Comparison of ENCODE assay signal across 21 cellular contexts in genomic region chr19:15372891-15373301, GRCh38. TPM values are rescaled to one million over a fixed set of nuclear protein-coding genes. Genes with fewer than 3 reads are reported as not detected.
DNase-seq lines count a peak whose midpoint lies in the region; ATAC-seq and TF ChIP-seq lines count a peak whose summit lies in the region.
"Had no signal": no experiment of that assay in that cellular context is flagged by ENCODE, and none has a peak within 500 bp of the region (broad histone marks: within the 10 kb centered on the region; RNA-seq: fewer than 3 reads in every experiment).

No MANE protein-coding gene starts in this region.

- H3K27me3 ChIP-seq in left ventricle myocardium inferior (ENCODE audit: low read depth) (no peaks in the 10 kb centered on the region), osteoblast (ENCODE audit: insufficient read depth, low read length) (no peaks in the 10 kb centered on the region)
- H3K27me3 ChIP-seq: BE2C had no signal

- ATAC-seq in left cardiac atrium (no peak), HG02938 (IDR thresholded peaks at IDR 0.05; ENCODE audit: unreplicated experiment) (no peak)
- ATAC-seq: HCT116, Right ventricle myocardium inferior had no signal

- H2AFZ ChIP-seq in osteoblast (ENCODE audit: low read length), result no peak overlapping the region
- H2AFZ ChIP-seq: GM23248 had no signal

- no peak for TF ChIP-seq CTCF in left ventricle myocardium inferior (IDR thresholded peaks at IDR 0.05; ENCODE audit: borderline replicate concordance)
- TF ChIP-seq CTCF in endothelial cell (IDR thresholded peaks at IDR 0.05; ENCODE audit: unreplicated experiment), result no peak
- TF ChIP-seq CTCF in osteoblast (IDR thresholded peaks at IDR 0.05; ENCODE audit: extremely low read depth, low read depth, low read length), result no peak
- TF ChIP-seq CTCF in type B pancreatic cell (conservative IDR thresholded peaks at IDR 0.05), result no peak

- H3K27ac ChIP-seq in left ventricle myocardium inferior (replicated peaks) (peak overlapping the region; percentile 98), osteoblast (ENCODE audit: low read depth, low read length) (no peak overlapping the region)
- H3K27ac ChIP-seq: GM23248 had no signal

- H3K9me3 Mint-ChIP-seq in endothelial cell (ENCODE audit: unreplicated experiment), result no peaks in the 10 kb centered on the region
- no peaks in the 10 kb centered on the region for H3K9me3 Mint-ChIP-seq in type B pancreatic cell
- H3K9me3 Mint-ChIP-seq: CD4-positive, alpha-beta T cell had no signal

- H3K27me3 Mint-ChIP-seq in endothelial cell (ENCODE audit: unreplicated experiment) (peaks cover 5% of the 10 kb centered on the region), type B pancreatic cell (no peaks in the 10 kb centered on the region)
- H3K27me3 Mint-ChIP-seq: CD4-positive, alpha-beta T cell had no signal

- intact Hi-C loops in left ventricle myocardium inferior (cut with micrococcal nuclease), result loop anchor here (10.0 kb wide), 1 partner anchor 108 kb away; no protein-coding TSS in a partner anchor
- intact Hi-C loops in left cardiac atrium (cut with DNase I), result loop anchor here in 1 of 2 donors (10.0 kb wide), 1 partner anchor 108 kb away; no protein-coding TSS in a partner anchor

- H3K4me1 ChIP-seq in left ventricle myocardium inferior (peaks cover 89% of the 10 kb centered on the region), osteoblast (ENCODE audit: insufficient read depth, low read length) (peaks cover 14% of the 10 kb centered on the region)
- H3K4me1 ChIP-seq: BE2C had no signal

- peaks cover 28% of the 10 kb centered on the region for H3K36me3 Mint-ChIP-seq in endothelial cell (ENCODE audit: low read depth, unreplicated experiment)
- peaks cover 13% of the 10 kb centered on the region for H3K36me3 Mint-ChIP-seq in type B pancreatic cell

- H3K4me3 Mint-ChIP-seq in endothelial cell (ENCODE audit: unreplicated experiment) (peak overlapping the region; percentile 47), type B pancreatic cell (no peak overlapping the region)

- H3K27ac Mint-ChIP-seq in endothelial cell (ENCODE audit: unreplicated experiment) (no peak overlapping the region), type B pancreatic cell (peak overlapping the region; percentile 46)
- H3K27ac Mint-ChIP-seq: CD4-positive, alpha-beta T cell had no signal

- H3K36me3 ChIP-seq in left ventricle myocardium inferior (peaks cover 63% of the 10 kb centered on the region), osteoblast (ENCODE audit: insufficient read depth, low read length) (peaks cover 51% of the 10 kb centered on the region)

- H3K4me2 ChIP-seq in osteoblast (ENCODE audit: insufficient read depth, low read length), result no peak overlapping the region

- H3K4me3 ChIP-seq in left ventricle myocardium inferior, result no peak overlapping the region
- H3K4me3 ChIP-seq in osteoblast (ENCODE audit: insufficient read depth, low read length), result no peak overlapping the region
- H3K4me3 ChIP-seq: GM23248 had no signal

- H3K79me2 ChIP-seq in osteoblast (ENCODE audit: insufficient read depth, low read length), result peaks cover 76% of the 10 kb centered on the region

- DNase-seq in left ventricle myocardium inferior (no peak), left cardiac atrium (no peak), endothelial cell (ENCODE audit: low spot score) (no peak), osteoblast (ENCODE audit: insufficient read length, low spot score, missing footprints) (peak; percentile 65), type B pancreatic cell (ENCODE audit: extremely low spot score, unreplicated experiment) (no peak), NCI-H526 (lab: John Stamatoyannopoulos, UW) (no peak), dermis blood vessel endothelial cell (no peak)
- DNase-seq: BE2C; Caco-2; CD4-positive, alpha-beta T cell; GM23248; MM.1S; NCI-H1092; NCI-H1436 treated with DMSO at 0.1 percent for 48 hours; NCI-H2029 treated with DMSO at 0.1 percent for 48 hours; NCI-H446 treated with DMSO at 0.1 percent for 48 hours; NCI-H748 treated with DMSO at 0.1 percent for 48 hours; NK-92 treated with Interleukin-12 subunit alpha and Interleukin-12 subunit beta, amount 100 ng/mL, for 24 hours had no signal

- no peaks in the 10 kb centered on the region for H3K9me3 ChIP-seq in left ventricle myocardium inferior (replicated peaks)
- no peaks in the 10 kb centered on the region for H3K9me3 ChIP-seq in osteoblast (ENCODE audit: low read depth, low read length)
- H3K9me3 ChIP-seq: BE2C, Caco-2 had no signal

- peaks cover 52% of the 10 kb centered on the region for H4K20me1 ChIP-seq in osteoblast (ENCODE audit: insufficient read depth, low read length)

- H3K4me1 Mint-ChIP-seq in endothelial cell (ENCODE audit: unreplicated experiment) (peaks cover 11% of the 10 kb centered on the region), type B pancreatic cell (ENCODE audit: unreplicated experiment) (peaks cover 11% of the 10 kb centered on the region)

RNA-seq across cellular contexts. Expression of gene AKAP8, which starts 6.7 kb away (rescaled TPM):
- total RNA-seq in left ventricle myocardium inferior (21.8 TPM), left cardiac atrium (10 to 100 TPM; 16.0 to 30.5 TPM), endothelial cell (ENCODE audit: unreplicated experiment) (36.5 TPM), osteoblast (18.1 and 18.6 TPM in 2 replicates), type B pancreatic cell (ENCODE audit: low replicate concordance) (34.8 and 37.0 TPM in 2 replicates), dermis blood vessel endothelial cell (19.9 and 24.2 TPM in 2 replicates)

RNA-seq across cellular contexts. Expression of gene BRD4, which starts 40.6 kb away (rescaled TPM):
- total RNA-seq in left ventricle myocardium inferior, result 60.9 TPM
- total RNA-seq in left cardiac atrium, result 10 to 100 TPM; 43.9 to 63.3 TPM
- 136 TPM for total RNA-seq in endothelial cell (ENCODE audit: unreplicated experiment)
- total RNA-seq in osteoblast, result 25.0 and 25.7 TPM in 2 replicates
- total RNA-seq in type B pancreatic cell (ENCODE audit: low replicate concordance), result 108 and 123 TPM in 2 replicates
- total RNA-seq in dermis blood vessel endothelial cell, result 10.9 and 21.3 TPM in 2 replicates

RNA-seq across cellular contexts. Expression of gene AKAP8L, which starts 45.9 kb away (rescaled TPM):
- total RNA-seq in left ventricle myocardium inferior (74.5 TPM), left cardiac atrium (10 to 100 TPM; 61.5 to 74.2 TPM), endothelial cell (ENCODE audit: unreplicated experiment) (160 TPM), osteoblast (63.9 and 69.5 TPM in 2 replicates), type B pancreatic cell (ENCODE audit: low replicate concordance) (104 and 166 TPM in 2 replicates), dermis blood vessel endothelial cell (49.0 and 70.8 TPM in 2 replicates)
